ENCODE assay signal across 10 cellular contexts in genomic region chr10:63491558-63492316, GRCh38. TPM values are rescaled to one million over a fixed set of nuclear protein-coding genes. Genes with fewer than 3 reads are reported as not detected.
DNase-seq lines count a peak whose midpoint lies in the region; ATAC-seq and TF ChIP-seq lines count a peak whose summit lies in the region.
"Had no signal": no experiment of that assay in that cellular context is flagged by ENCODE, and none has a peak within 500 bp of the region (broad histone marks: within the 10 kb centered on the region; RNA-seq: fewer than 3 reads in every experiment).

No MANE protein-coding gene starts in this region.

- H3F3A ChIP-seq in GM23338 (replicated peaks; ENCODE audit: low read depth), result no peaks in the 10 kb centered on the region

- ATAC-seq in GM23338 (no peak), heart right ventricle (peak; percentile 62 to 89 (median 75))
- ATAC-seq: activated CD8-positive, alpha-beta T cell treated with anti-CD3 and anti-CD28 coated beads for 36 hours had no signal

- no peak overlapping the region for H2AFZ ChIP-seq in GM23338

- H4K20me1 ChIP-seq in GM23338 (replicated peaks; ENCODE audit: insufficient read depth), result no peaks in the 10 kb centered on the region

- no peaks in the 10 kb centered on the region for H3K27me3 Mint-ChIP-seq in GM23338 (ENCODE audit: insufficient read depth, low read depth, poor library complexity)
- H3K27me3 Mint-ChIP-seq: activated CD8-positive, alpha-beta T cell treated with anti-CD3 and anti-CD28 coated beads for 36 hours had no signal

- no peak for TF ChIP-seq CTCF in GM23338 (conservative IDR thresholded peaks at IDR 0.05; ENCODE audit: low read depth in 2 of 2)
- TF ChIP-seq CTCF in adrenal gland (IDR thresholded peaks at IDR 0.05), result no peak
- no peak for TF ChIP-seq CTCF in heart right ventricle (IDR thresholded peaks at IDR 0.05)

- peaks cover 6% of the 10 kb centered on the region for H3K4me1 ChIP-seq in GM23338 (ENCODE audit: insufficient read depth)
- peaks cover 18 to 34% of the 10 kb centered on the region in 2 donors for H3K4me1 ChIP-seq in adrenal gland (replicated peaks in 1 of 2)
- peaks cover 0 to 46% (median 31%) of the 10 kb centered on the region in 9 donors for H3K4me1 ChIP-seq in heart right ventricle

- WGBS in adrenal gland, 4 donors, result 43 to 53% (median 48%) methylated on average over 8 of the region's 8 CpGs
- WGBS in heart right ventricle, 2 donors, result 65 to 66% methylated on average over 8 of the region's 8 CpGs

- H3K79me2 ChIP-seq in GM23338 (replicated peaks; ENCODE audit: insufficient read depth), result peaks cover 92% of the 10 kb centered on the region

- H3K9me3 ChIP-seq in adrenal gland (replicated peaks in 1 of 3) (no peaks in the 10 kb centered on the region), heart right ventricle (peaks cover 0 to 4% (median 0%) of the 10 kb centered on the region in 11 donors)

- TF ChIP-seq POLR2A in adrenal gland (IDR thresholded peaks at IDR 0.05), result peak in 1 of 2 donors; percentile 30

- no peaks in the 10 kb centered on the region for H3K9me2 ChIP-seq in GM23338 (ENCODE audit: insufficient read depth)

- H3K27ac Mint-ChIP-seq in GM23338, result no peak overlapping the region
- H3K27ac Mint-ChIP-seq: activated CD8-positive, alpha-beta T cell treated with anti-CD3 and anti-CD28 coated beads for 36 hours had no signal

- H3K27me3 ChIP-seq in GM23338 (ENCODE audit: insufficient read depth), result no peaks in the 10 kb centered on the region
- H3K27me3 ChIP-seq in adrenal gland, result no peaks in the 10 kb centered on the region
- H3K27me3 ChIP-seq in heart right ventricle, result no peaks in the 10 kb centered on the region

- H3K4me3 Mint-ChIP-seq in GM23338, result no peak overlapping the region
- H3K4me3 Mint-ChIP-seq: activated CD8-positive, alpha-beta T cell treated with anti-CD3 and anti-CD28 coated beads for 36 hours had no signal

- H3K27ac ChIP-seq in GM23338 (ENCODE audit: low read depth) (peak overlapping the region; percentile 33; the same call in 1 of the 2 replicates), adrenal gland (peak overlapping the region; percentile 60 to 89 (median 78)), heart right ventricle (peak overlapping the region in 8 of 10 donors; percentile 22 to 67 (median 50))

- peak; percentile 24 for DNase-seq in GM23338 (ENCODE audit: low spot score)
- DNase-seq in adrenal gland, result peak in 6 of 7 donors; percentile 46 to 71 (median 61)
- DNase-seq in heart right ventricle, result peak in 1 of 2 donors; percentile 40
- peak; percentile 93 for DNase-seq in skeletal muscle cell (ENCODE audit: low read depth)
- no peak for DNase-seq in hippocampal formation (lab: John Stamatoyannopoulos, UW)
- no peak for DNase-seq in NCI-H1694 (lab: John Stamatoyannopoulos, UW)
- no peak for DNase-seq in NCI-H1436 (lab: John Stamatoyannopoulos, UW)
- no peak for DNase-seq in NCI-H524 (lab: John Stamatoyannopoulos, UW)
- DNase-seq: activated CD8-positive, alpha-beta T cell treated with anti-CD3 and anti-CD28 coated beads for 36 hours; NCI-H2081 treated with DMSO at 0.1 percent for 48 hours had no signal

- H3K36me3 ChIP-seq in GM23338 (ENCODE audit: insufficient read depth) (no peaks in the 10 kb centered on the region), adrenal gland (replicated peaks in 1 of 2) (no peaks in the 10 kb centered on the region), heart right ventricle (no peaks in the 10 kb centered on the region)

- peaks cover 8% of the 10 kb centered on the region; the same call in 2 of the 3 replicates for H3K9me3 Mint-ChIP-seq in GM23338
- H3K9me3 Mint-ChIP-seq: activated CD8-positive, alpha-beta T cell treated with anti-CD3 and anti-CD28 coated beads for 36 hours had no signal

- peaks cover 11% of the 10 kb centered on the region for H3K36me3 Mint-ChIP-seq in GM23338 (ENCODE audit: low read depth)

- H3K4me3 ChIP-seq in GM23338 (no peak overlapping the region), adrenal gland (no peak overlapping the region), heart right ventricle (peak overlapping the region in 2 of 10 donors; percentile 0 to 15), skeletal muscle cell (ENCODE audit: low read depth, low read length) (peak overlapping the region; percentile 11)

- no peak overlapping the region for H3K4me2 ChIP-seq in GM23338

- peaks cover 6% of the 10 kb centered on the region; the same call in 2 of the 3 replicates for H3K4me1 Mint-ChIP-seq in GM23338

- intact Hi-C loops in adrenal gland (cut with DNase I), result no loop called here
- intact Hi-C loops in heart right ventricle (cut with DNase I), result no loop called here

TF ChIP-seq in GM23338, 12 proteins besides CTCF, POLR2A, EP300 and RAD21:
- no peak for TF ChIP-seq ZNF331 (CRISPR knock-in tag; IDR thresholded peaks at IDR 0.05; ENCODE audit: low read depth)
- TF ChIP-seq EZH2 (IDR thresholded peaks at IDR 0.05; ENCODE audit: low read depth, unreplicated experiment), result no peak
- TF ChIP-seq POLR2AphosphoS5 (IDR thresholded peaks at IDR 0.05; ENCODE audit: low read depth), result no peak
- no peak for TF ChIP-seq CREB1 (CRISPR knock-in tag; IDR thresholded peaks at IDR 0.05; ENCODE audit: low read depth)
- no peak for TF ChIP-seq NANOG (IDR thresholded peaks at IDR 0.05; ENCODE audit: borderline replicate concordance)
- no peak for TF ChIP-seq JUNB (IDR thresholded peaks at IDR 0.05; ENCODE audit: unreplicated experiment)

RNA-seq across cellular contexts. Expression of gene JMJD1C, which starts 26.0 kb away (rescaled TPM):
- total RNA-seq in GM23338 (2014; rRNA removed; shearing (Covaris generic)), result 405 and 435 TPM in 2 replicates
- polyA plus RNA-seq in GM23338 (2016; fragmentation: Nextera tagmentation; extraction: Ambion mirVana) (272 and 333 TPM in 2 replicates), adrenal gland (10 to 100 TPM; 36.1 to 64.4 (median 48.1) TPM), heart right ventricle (10 to 100 TPM; 14.4 to 70.4 TPM)
- total RNA-seq in adrenal gland (100 to 1,000 TPM in 2 of 8 donors, 10 to 100 TPM in 6; 36.0 to 124 (median 57.2) TPM), heart right ventricle (10 to 100 TPM; 30.9 to 51.9 (median 39.2) TPM)

RNA-seq across cellular contexts. Expression of gene REEP3, which starts 29.5 kb away (rescaled TPM):
- total RNA-seq in GM23338 (2014; rRNA removed; shearing (Covaris generic)), result 29.5 and 31.9 TPM in 2 replicates
- polyA plus RNA-seq in GM23338 (2016; fragmentation: Nextera tagmentation; extraction: Ambion mirVana) (47.2 and 48.7 TPM in 2 replicates), adrenal gland (10 to 100 TPM in 1 of 3 donors, 1 to 10 TPM in 2; 5.1 to 49.3 (median 9.3) TPM), heart right ventricle (10 to 100 TPM in 1 of 2 donors, 1 to 10 TPM in 1; 9.9 to 13.7 TPM)
- total RNA-seq in adrenal gland (10 to 100 TPM; 36.9 to 79.8 (median 53.7) TPM), heart right ventricle (10 to 100 TPM; 12.3 to 27.7 (median 18.1) TPM)

Comparison
In these comparisons a context has a peak if more than half of its experiments do, and no peak if none do; other contexts are left out.
1. DNase-seq: peak in GM23338 (single experiment), adrenal gland (6 of 7) and skeletal muscle cell (single experiment); none in hippocampal formation (0 of 2), NCI-H1694 (single experiment), NCI-H1436 (single experiment) and NCI-H524 (0 of 2).
2. Peak in every context shown above with its lines, with median percentiles within 50 percentile points of each other: H3K27ac ChIP-seq.